Comparison of ENCODE assay signal across 22 cellular contexts in the genomic region with DNA sequence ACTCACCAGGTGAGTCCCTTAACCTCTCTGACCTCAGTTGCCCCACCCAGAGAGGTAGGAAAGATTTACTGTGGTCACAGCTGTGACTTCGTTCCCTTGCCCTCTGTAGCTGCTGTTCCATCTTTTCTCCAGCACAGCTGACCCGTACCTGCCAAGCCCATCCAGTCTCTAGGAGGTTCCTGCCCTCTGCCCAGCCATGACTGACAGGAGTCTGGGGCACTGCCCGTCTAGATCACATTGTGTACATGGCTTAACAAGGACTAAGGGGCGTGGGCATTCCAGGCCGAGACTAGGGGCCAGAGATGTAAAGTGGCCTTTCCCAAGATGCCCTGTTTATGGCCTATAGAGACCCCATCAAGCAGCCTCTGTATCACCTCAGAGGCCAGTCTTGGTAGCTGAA.
DNase-seq lines count a peak whose midpoint lies in the region; ATAC-seq and TF ChIP-seq lines count a peak whose summit lies in the region.
"Had no signal": no experiment of that assay in that cellular context is flagged by ENCODE, and none has a peak within 500 bp of the region (broad histone marks: within the 10 kb centered on the region; RNA-seq: fewer than 3 reads in every experiment).

No MANE protein-coding gene starts in this region.

- WGBS in IMR-90 (ENCODE audit: extremely low coverage in 2 of 2, insufficient read length in 1 of 2), 2 experiments = 83% methylated on average over 1 of the region's 5 CpGs; no CpG with 5 or more reads in 1 of the 2 experiments
- WGBS in esophagus squamous epithelium, 2 donors = 75 to 88% methylated on average over 3 to 4 of the region's 5 CpGs
- WGBS in urinary bladder = 87% methylated on average over 5 of the region's 5 CpGs
- WGBS in tibial nerve, 2 donors = 78 to 83% methylated on average over 1 to 5 of the region's 5 CpGs

- no TSS peak for BruUV-seq in IMR-90 (replicated peaks; lab: Mats Ljungman, UMichigan)

- no peak overlapping the region for H2BK5ac ChIP-seq in IMR-90 (ENCODE audit: low read depth, low read length, poor library complexity, severe bottlenecking)

- H3K4me1 ChIP-seq in IMR-90 (ENCODE audit: control insufficient read depth, insufficient read depth, low read length) (peaks cover 15% of the 10 kb centered on the region), esophagus squamous epithelium (peaks cover 0 to 35% (median 7%) of the 10 kb centered on the region in 3 donors), parathyroid adenoma (peaks cover 2% of the 10 kb centered on the region), urinary bladder (ENCODE audit: insufficient read depth) (no peaks in the 10 kb centered on the region), tibial nerve (peaks cover 0 to 40% (median 6%) of the 10 kb centered on the region in 4 donors)
- H3K4me1 ChIP-seq: HAP-1 had no signal

- H3K56ac ChIP-seq in IMR-90 (ENCODE audit: extremely low read depth, insufficient read depth, low read length) = no peak overlapping the region

- H3K79me2 ChIP-seq in parathyroid adenoma = no peaks in the 10 kb centered on the region

- no peak overlapping the region for H3K4me3 ChIP-seq in IMR-90 (ENCODE audit: insufficient read depth, low read depth, low read length)
- no peak overlapping the region for H3K4me3 ChIP-seq in esophagus squamous epithelium
- no peak overlapping the region for H3K4me3 ChIP-seq in parathyroid adenoma (ENCODE audit: low read depth, low read length)
- no peak overlapping the region for H3K4me3 ChIP-seq in urinary bladder (ENCODE audit: low read depth, low read length)
- no peak overlapping the region for H3K4me3 ChIP-seq in tibial nerve
- H3K4me3 ChIP-seq: GM12878, HAP-1 had no signal

- dilution Hi-C loops in IMR-90 (cut with HindIII; ENCODE audit: low sequenced_read_pairs, unreplicated experiment) = no loop called here

- H3K27ac ChIP-seq in IMR-90 (ENCODE audit: insufficient read depth, low read length) (peak overlapping the region; percentile 36; the same call in 1 of the 2 replicates), esophagus squamous epithelium (peak overlapping the region in 3 of 4 donors; percentile 56 to 68 (median 63)), parathyroid adenoma (peak overlapping the region; percentile 1), urinary bladder (ENCODE audit: low read depth) (peak overlapping the region; percentile 63), tibial nerve (peak overlapping the region in 2 of 4 donors; percentile 28 to 59)
- H3K27ac ChIP-seq: KMS-11 had no signal

- in situ Hi-C loops in IMR-90 (cut with MboI; ENCODE audit: low sequenced_read_pairs) = no loop called here

- H3K4me2 ChIP-seq in IMR-90 (ENCODE audit: low read depth, low read length) (no peak overlapping the region), parathyroid adenoma (ENCODE audit: low read length) (no peak overlapping the region)
- H3K4me2 ChIP-seq: KMS-11 had no signal

- no peak overlapping the region for H4K8ac ChIP-seq in IMR-90 (ENCODE audit: low read depth in 2 of 2, low read length in 2 of 2)

- H4K20me1 ChIP-seq in IMR-90 (ENCODE audit: insufficient read depth, low read length) = peaks cover 2% of the 10 kb centered on the region; the same call in 1 of the 2 replicates

- no peak for TF ChIP-seq RAD21 in IMR-90 (IDR thresholded peaks at IDR 0.05; ENCODE audit: low read length)

- H4K91ac ChIP-seq in IMR-90 (ENCODE audit: insufficient read depth, low read depth, low read length) = no peak overlapping the region

- H3K9ac ChIP-seq in IMR-90 (ENCODE audit: low read depth, low read length) = no peak overlapping the region
- no peak overlapping the region for H3K9ac ChIP-seq in parathyroid adenoma
- H3K9ac ChIP-seq: GM23248, KMS-11 had no signal

- no peak overlapping the region for H3K14ac ChIP-seq in IMR-90 (replicated peaks; ENCODE audit: low read depth, low read length)

- no peak for ATAC-seq in IMR-90 (ENCODE audit: low read depth)
- ATAC-seq: GM12878, Panc1 had no signal

- intact Hi-C loops in IMR-90 (cut with micrococcal nuclease) = loop anchor here (5.0 to 10.0 kb wide), 3 partner anchors 165 to 383 kb away; a partner anchor contains a TSS
- intact Hi-C loops in esophagus squamous epithelium (cut with DNase I) = no loop called here

- no peaks in the 10 kb centered on the region for H3K9me3 ChIP-seq in IMR-90 (ENCODE audit: control insufficient read depth, insufficient read depth, low read length)
- H3K9me3 ChIP-seq in esophagus squamous epithelium = no peaks in the 10 kb centered on the region
- no peaks in the 10 kb centered on the region for H3K9me3 ChIP-seq in parathyroid adenoma (ENCODE audit: control insufficient read depth, low read length)
- no peaks in the 10 kb centered on the region for H3K9me3 ChIP-seq in tibial nerve
- H3K9me3 ChIP-seq: BE2C, HAP-1 had no signal

- TF ChIP-seq CTCF in IMR-90 (conservative IDR thresholded peaks at IDR 0.05; ENCODE audit: low read depth, low read length) (no peak), esophagus squamous epithelium (IDR thresholded peaks at IDR 0.05) (no peak), parathyroid adenoma (IDR thresholded peaks at IDR 0.05) (no peak), tibial nerve (IDR thresholded peaks at IDR 0.05) (no peak)

- H3K36me3 ChIP-seq in IMR-90 (ENCODE audit: control insufficient read depth, insufficient read depth, low read length) (peaks cover 48% of the 10 kb centered on the region), esophagus squamous epithelium (peaks cover 0 to 53% (median 0%) of the 10 kb centered on the region in 3 donors), parathyroid adenoma (ENCODE audit: control insufficient read depth, insufficient read depth, low read length) (no peaks in the 10 kb centered on the region), urinary bladder (ENCODE audit: insufficient read depth) (no peaks in the 10 kb centered on the region), tibial nerve (peaks cover 0 to 42% (median 0%) of the 10 kb centered on the region in 3 donors)
- H3K36me3 ChIP-seq: BE2C, HAP-1 had no signal

- 0 out of 2 replicates have a peak overlapping the region, but pooled peaks have one; percentile 20 for H3K23ac ChIP-seq in IMR-90 (ENCODE audit: low read depth, low read length)

- H3K79me1 ChIP-seq in IMR-90 (ENCODE audit: low read depth in 1 of 2, low read length in 2 of 2) = peaks cover 11 to 33% of the 10 kb centered on the region in 2 experiments

- TF ChIP-seq POLR2A in IMR-90 (IDR thresholded peaks at IDR 0.05; ENCODE audit: low read depth, low read length) = no peak
- TF ChIP-seq POLR2A in esophagus squamous epithelium (IDR thresholded peaks at IDR 0.05) = no peak
- no peak for TF ChIP-seq POLR2A in tibial nerve (IDR thresholded peaks at IDR 0.05)

- H3K27me3 ChIP-seq in IMR-90 (ENCODE audit: control insufficient read depth, insufficient read depth, low read length) = no peaks in the 10 kb centered on the region
- H3K27me3 ChIP-seq in esophagus squamous epithelium = no peaks in the 10 kb centered on the region
- no peaks in the 10 kb centered on the region for H3K27me3 ChIP-seq in parathyroid adenoma (ENCODE audit: control insufficient read depth, insufficient read depth, low read length)
- H3K27me3 ChIP-seq in tibial nerve = no peaks in the 10 kb centered on the region
- H3K27me3 ChIP-seq: BE2C had no signal

- H2BK20ac ChIP-seq in IMR-90 (ENCODE audit: low read depth, low read length) = no peak overlapping the region

- DNase-seq in IMR-90 (no peak), esophagus squamous epithelium (lab: John Stamatoyannopoulos, UW) (no peak), NCI-H345 (lab: John Stamatoyannopoulos, UW) (no peak), tibial nerve (ENCODE audit: low spot score in 2 of 2) (no peak)
- DNase-seq in stimulated activated CD4-positive, alpha-beta T cell treated with anti-CD3 and anti-CD28 coated beads, Interleukin-12 subunit alpha, Interleukin-12 subunit beta, amount 100 ng/mL, for 4 hours = no peak
- DNase-seq: BE2C; DMS79 treated with DMSO at 0.1 percent for 48 hours; GM23248; NCI-H1092 treated with DMSO at 0.1 percent for 48 hours; NCI-H1436 treated with DMSO at 0.1 percent for 48 hours; NCI-H2029; NCI-H2227 treated with DMSO at 0.1 percent for 48 hours; NCI-H510A treated with DMSO at 0.1 percent for 48 hours; NCI-H748 treated with DMSO at 0.1 percent for 48 hours; NK-92 treated with Interleukin-12 subunit alpha and Interleukin-12 subunit beta, amount 100 ng/mL, for 24 hours; SIG-M5 had no signal

- CTCF ChIA-PET in IMR-90 (lab: Yijun Ruan, JAX) = no interaction called here

- H3K18ac ChIP-seq in IMR-90 (ENCODE audit: low read depth, low read length) = peak overlapping the region; percentile 14; the same call in 1 of the 2 replicates

- no peak overlapping the region for H2BK120ac ChIP-seq in IMR-90 (ENCODE audit: low read depth, low read length)

- peak overlapping the region; percentile 19; the same call in 1 of the 2 replicates for H4K5ac ChIP-seq in IMR-90 (ENCODE audit: low read depth, low read length)

- H2AFZ ChIP-seq in IMR-90 (replicated peaks; ENCODE audit: low read length, poor library complexity) (no peak overlapping the region), parathyroid adenoma (no peak overlapping the region)
- H2AFZ ChIP-seq: GM23248 had no signal

- POLR2A ChIA-PET in IMR-90 (lab: Charles Lee; ENCODE audit: unreplicated experiment) = no interaction called here

- peaks cover 24% of the 10 kb centered on the region for H3K9me1 ChIP-seq in IMR-90 (ENCODE audit: insufficient read depth, low read length)

- no peak overlapping the region for H2AK9ac ChIP-seq in IMR-90 (replicated peaks; ENCODE audit: low read depth, low read length, poor library complexity)

- no peak for TF ChIP-seq EP300 in tibial nerve (IDR thresholded peaks at IDR 0.05)

- peak overlapping the region; percentile 18; the same call in 1 of the 2 replicates for H2AK5ac ChIP-seq in IMR-90 (ENCODE audit: low read depth, low read length)

- H2BK15ac ChIP-seq in IMR-90 (ENCODE audit: low read depth, low read length) = no peak overlapping the region

- no peak overlapping the region for H3K4ac ChIP-seq in IMR-90 (ENCODE audit: low read depth, low read length)

TF ChIP-seq in IMR-90, 13 proteins besides CTCF, POLR2A, EP300 and RAD21 (continues in another document):
- TF ChIP-seq MAZ (IDR thresholded peaks at IDR 0.05; ENCODE audit: borderline replicate concordance, low read depth, low read length) (no peak), RFX5 (IDR thresholded peaks at IDR 0.05; ENCODE audit: low read depth, low read length) (no peak), CHD1 (IDR thresholded peaks at IDR 0.05; ENCODE audit: low read depth, low read length) (no peak), NFE2L2 (IDR thresholded peaks at IDR 0.05; ENCODE audit: low read depth, low read length) (no peak), RCOR1 (IDR thresholded peaks at IDR 0.05; ENCODE audit: insufficient replicate concordance, low read length) (no peak), BHLHE40 (IDR thresholded peaks at IDR 0.05; ENCODE audit: low read depth, low read length) (no peak), MXI1 (IDR thresholded peaks at IDR 0.05; ENCODE audit: borderline replicate concordance, low read depth, low read length) (no peak), CEBPB (IDR thresholded peaks at IDR 0.05; ENCODE audit: low read depth, low read length) (no peak)
